Comparison of ENCODE assay signal across 14 cellular contexts in the genomic region with DNA sequence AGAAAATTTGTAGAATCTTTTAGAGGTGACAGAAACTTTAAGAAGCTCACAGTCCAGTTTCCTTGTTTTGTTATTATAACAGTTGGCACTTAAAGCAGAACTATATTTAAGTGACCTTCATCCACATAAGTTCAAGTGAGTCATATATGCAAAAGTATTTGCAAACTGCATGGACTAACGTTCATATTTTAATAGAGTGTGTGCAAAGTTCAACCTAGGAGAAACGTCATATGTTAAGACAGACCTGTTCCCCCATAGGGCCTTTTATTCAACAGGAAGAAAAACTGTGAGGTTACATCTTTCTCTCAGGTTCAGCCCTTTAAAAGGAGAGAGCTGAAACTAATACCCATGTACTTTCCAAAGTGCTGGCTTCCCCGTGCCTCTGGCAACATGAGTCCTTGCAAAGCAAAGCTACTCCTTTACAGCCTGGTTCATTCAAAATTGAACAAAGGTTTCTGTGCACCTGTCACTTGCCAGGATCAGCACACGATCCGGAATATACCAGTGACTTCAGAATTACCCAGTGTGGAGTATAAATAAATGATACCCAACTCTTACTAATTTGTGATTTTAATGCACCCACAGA.
DNase-seq lines count a peak whose midpoint lies in the region; ATAC-seq, FAIRE-seq and TF ChIP-seq lines count a peak whose summit lies in the region.
"Had no signal": no experiment of that assay in that cellular context is flagged by ENCODE, and none has a peak within 500 bp of the region (broad histone marks: within the 10 kb centered on the region; RNA-seq: fewer than 3 reads in every experiment).

No MANE protein-coding gene starts in this region.

- POLR2A ChIA-PET in AG04449 (lab: Yijun Ruan, JAX), result no interaction called here
- POLR2A ChIA-PET in PC-3 (lab: Charles Lee; ENCODE audit: unreplicated experiment), result interaction anchor here (1.0 kb wide), 1 partner anchor 13 kb away, joined by 3 read pairs; no protein-coding TSS in a partner anchor

- CTCF ChIA-PET in AG04449 (lab: Yijun Ruan, JAX), result interaction anchor here (1.6 to 1.9 kb wide), 2 partner anchors 9 to 60 kb away, joined by 3 to 8 read pairs; no protein-coding TSS in a partner anchor
- CTCF ChIA-PET in PC-3 (lab: Charles Lee), result no interaction called here

- H3K27ac ChIP-seq in PC-3 (ENCODE audit: low read length) (peak overlapping the region; percentile 52), smooth muscle cell (ENCODE audit: low read depth) (no peak overlapping the region), tibial nerve (no peak overlapping the region)
- H3K27ac ChIP-seq: right atrium auricular region had no signal

- H3K27me3 ChIP-seq in PC-3 (ENCODE audit: low read length) (no peaks in the 10 kb centered on the region), smooth muscle cell (ENCODE audit: low read depth) (no peaks in the 10 kb centered on the region), tibial nerve (no peaks in the 10 kb centered on the region)
- H3K27me3 ChIP-seq: right atrium auricular region had no signal

- no peaks in the 10 kb centered on the region for H3K9me2 ChIP-seq in PC-3 (replicated peaks; ENCODE audit: low read length)

- H3K4me3 ChIP-seq in AG04449 (ENCODE audit: low read depth, low read length) (no peak overlapping the region), PC-3 (ENCODE audit: low read length) (no peak overlapping the region), foreskin fibroblast (ENCODE audit: low read depth in 1 of 2, low read length in 2 of 2) (no peak overlapping the region), smooth muscle cell (no peak overlapping the region), tibial nerve (no peak overlapping the region), lower leg skin (ENCODE audit: low read depth, poor library complexity, severe bottlenecking) (no peak overlapping the region)
- H3K4me3 ChIP-seq: right atrium auricular region had no signal

- TF ChIP-seq CTCF in AG04449 (IDR thresholded peaks at IDR 0.05; ENCODE audit: insufficient read depth, low read length, missing control alignments) (no peak), PC-3 (conservative IDR thresholded peaks at IDR 0.05; ENCODE audit: low read depth, low read length) (no peak), foreskin fibroblast (IDR thresholded peaks at IDR 0.05; ENCODE audit: low read depth, low read length) (no peak), smooth muscle cell (IDR thresholded peaks at IDR 0.05; ENCODE audit: borderline replicate concordance, insufficient read depth, poor library complexity, severe bottlenecking) (no peak), tibial nerve (IDR thresholded peaks at IDR 0.05) (no peak), lower leg skin (IDR thresholded peaks at IDR 0.05) (no peak)

- H3K9me3 ChIP-seq in PC-3 (ENCODE audit: low read length), result no peaks in the 10 kb centered on the region
- H3K9me3 ChIP-seq in smooth muscle cell (replicated peaks; ENCODE audit: low read depth), result no peaks in the 10 kb centered on the region
- no peaks in the 10 kb centered on the region for H3K9me3 ChIP-seq in tibial nerve
- H3K9me3 ChIP-seq: right atrium auricular region had no signal

- H3K9ac ChIP-seq in PC-3 (ENCODE audit: low read length) (no peak overlapping the region), smooth muscle cell (ENCODE audit: low read depth) (no peak overlapping the region)

- peak; percentile 46 for DNase-seq in AG04449 (ENCODE audit: low read depth, low spot score)
- peak; percentile 9 for DNase-seq in H54 (ENCODE audit: insufficient read length, low spot score)
- peak; percentile 86 for DNase-seq in PC-3
- DNase-seq in foreskin fibroblast, result peak; percentile 28 to 59
- no peak for DNase-seq in smooth muscle cell (lab: John Stamatoyannopoulos, UW; ENCODE audit: unreplicated experiment)
- no peak for DNase-seq in tibial nerve (ENCODE audit: low spot score in 2 of 2)
- no peak for DNase-seq in central memory CD4-positive, alpha-beta T cell
- DNase-seq in lower leg skin (ENCODE audit: low spot score in 2 of 2), result no peak
- DNase-seq: activated CD8-positive, alpha-beta T cell treated with anti-CD3 and anti-CD28 coated beads for 36 hours; activated naive CD4-positive, alpha-beta T cell treated with anti-CD3 and anti-CD28 coated beads, Interleukin-2, amount 10 ng/mL, durations not matched to agents 7 days and 5 days; CD8-positive, alpha-beta T cell; effector CD8-positive, alpha-beta T cell had no signal

- no peaks in the 10 kb centered on the region for H3F3A ChIP-seq in PC-3 (ENCODE audit: low read length, unreplicated experiment)
- no peaks in the 10 kb centered on the region for H3F3A ChIP-seq in smooth muscle cell (ENCODE audit: low read depth)

- WGBS in smooth muscle cell (ENCODE audit: low lambda C conversion rate), result 79% methylated on average over 5 of the region's 5 CpGs
- WGBS in tibial nerve, 2 donors, result 64 to 71% methylated on average over 5 of the region's 5 CpGs
- WGBS in lower leg skin, 2 donors, result 53 to 59% methylated on average over 5 of the region's 5 CpGs

- no peaks in the 10 kb centered on the region for H4K20me1 ChIP-seq in PC-3 (ENCODE audit: low read length)
- H4K20me1 ChIP-seq in smooth muscle cell (ENCODE audit: low read depth), result peaks cover 4% of the 10 kb centered on the region

- H3K4me1 ChIP-seq in PC-3 (ENCODE audit: insufficient read depth, low read length) (peaks cover 39% of the 10 kb centered on the region), smooth muscle cell (ENCODE audit: low read depth) (no peaks in the 10 kb centered on the region), tibial nerve (peaks cover 0 to 3% (median 0%) of the 10 kb centered on the region in 4 donors)
- H3K4me1 ChIP-seq: right atrium auricular region had no signal

- peak; percentile 84 for FAIRE-seq in H54 (lab: Jason Lieb, UNC)
- FAIRE-seq: H1 had no signal

- BruUV-seq in PC-3 (replicated peaks; lab: Mats Ljungman, UMichigan), result no TSS peak

- H3K4me2 ChIP-seq in PC-3 (ENCODE audit: low read length) (peak overlapping the region; percentile 52), smooth muscle cell (no peak overlapping the region)

- intact Hi-C loops in PC-3 (cut with micrococcal nuclease) (loop anchor here (1.0 to 10.0 kb wide), 6 partner anchors 12 to 454 kb away; no protein-coding TSS in a partner anchor), lower leg skin (cut with DNase I; ENCODE audit: low total_unique reads) (no loop called here)

- H3K36me3 ChIP-seq in PC-3 (ENCODE audit: low read depth, low read length) (no peaks in the 10 kb centered on the region), smooth muscle cell (ENCODE audit: low read depth) (no peaks in the 10 kb centered on the region), tibial nerve (no peaks in the 10 kb centered on the region)
- H3K36me3 ChIP-seq: right atrium auricular region had no signal

- TF ChIP-seq POLR2A in H54 (IDR thresholded peaks at IDR 0.05; ENCODE audit: low read depth, low read length), result no peak
- TF ChIP-seq POLR2A in tibial nerve (IDR thresholded peaks at IDR 0.05), result no peak
- no peak for TF ChIP-seq POLR2A in lower leg skin (IDR thresholded peaks at IDR 0.05)

- ATAC-seq in PC-3, result peak; percentile 94
- ATAC-seq: activated CD8-positive, alpha-beta T cell treated with anti-CD3 and anti-CD28 coated beads for 36 hours; CD8-positive, alpha-beta T cell had no signal

- H3K79me2 ChIP-seq in PC-3 (ENCODE audit: low read length) (no peaks in the 10 kb centered on the region), smooth muscle cell (ENCODE audit: low read depth) (no peaks in the 10 kb centered on the region)

- no peak for TF ChIP-seq EP300 in tibial nerve (IDR thresholded peaks at IDR 0.05)

- no peak overlapping the region for H2AFZ ChIP-seq in PC-3 (ENCODE audit: low read length)
- no peak overlapping the region for H2AFZ ChIP-seq in smooth muscle cell (ENCODE audit: low read depth)

Comparison
In these comparisons a context has a peak if more than half of its experiments do, and no peak if none do; other contexts are left out.
1. DNase-seq: peak in AG04449 (single experiment), H54 (single experiment), PC-3 (single experiment) and foreskin fibroblast (2 of 2); none in smooth muscle cell (single experiment), tibial nerve (0 of 2), central memory CD4-positive, alpha-beta T cell (single experiment) and lower leg skin (0 of 2).